11 cellular contexts compared by ENCODE assay signal in the genomic region with DNA sequence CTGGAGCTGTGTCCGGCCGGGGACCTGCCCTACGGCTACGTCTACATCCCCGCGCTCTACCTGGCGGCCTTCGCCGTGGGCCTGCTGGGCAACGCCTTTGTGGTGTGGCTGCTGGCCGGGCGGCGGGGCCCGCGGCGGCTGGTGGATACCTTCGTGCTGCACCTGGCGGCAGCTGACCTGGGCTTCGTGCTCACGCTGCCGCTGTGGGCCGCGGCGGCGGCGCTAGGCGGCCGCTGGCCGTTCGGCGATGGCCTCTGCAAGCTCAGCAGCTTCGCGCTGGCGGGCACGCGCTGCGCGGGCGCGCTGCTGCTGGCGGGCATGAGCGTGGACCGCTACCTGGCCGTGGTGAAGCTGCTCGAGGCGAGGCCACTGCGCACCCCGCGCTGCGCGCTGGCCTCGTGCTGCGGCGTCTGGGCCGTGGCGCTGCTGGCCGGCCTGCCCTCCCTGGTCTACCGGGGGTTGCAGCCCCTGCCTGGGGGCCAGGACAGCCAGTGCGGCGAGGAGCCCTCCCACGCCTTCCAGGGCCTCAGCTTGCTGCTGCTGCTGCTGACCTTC. TPM values are rescaled to one million over a fixed set of nuclear protein-coding genes. Genes with fewer than 3 reads are reported as not detected.
DNase-seq lines count a peak whose midpoint lies in the region; ATAC-seq and TF ChIP-seq lines count a peak whose summit lies in the region.
"Had no signal": no experiment of that assay in that cellular context is flagged by ENCODE, and none has a peak within 500 bp of the region (broad histone marks: within the 10 kb centered on the region; RNA-seq: fewer than 3 reads in every experiment).

No MANE protein-coding gene starts in this region.

- peaks cover 52% of the 10 kb centered on the region for H3K27me3 ChIP-seq in fibroblast of lung (ENCODE audit: control insufficient read depth, insufficient read depth, low read length)

- peaks cover 0 to 12% (median 4%) of the 10 kb centered on the region in 7 donors for H3K9me3 Mint-ChIP-seq in CD14-positive monocyte
- H3K9me3 Mint-ChIP-seq in T-cell, result no peaks in the 10 kb centered on the region
- H3K9me3 Mint-ChIP-seq in osteocyte (ENCODE audit: unreplicated experiment), result no peaks in the 10 kb centered on the region

- no peak for ATAC-seq in T-cell (replicated peaks in 1 of 4)

- no peak overlapping the region for H3K27ac ChIP-seq in fibroblast of lung (ENCODE audit: insufficient read depth, low read length)

- no peak overlapping the region for H3K9ac ChIP-seq in fibroblast of lung (ENCODE audit: insufficient read depth, low read length)

- POLR2A ChIA-PET in T-cell (lab: Charles Lee), result no interaction called here

- H3K36me3 Mint-ChIP-seq in CD14-positive monocyte (peaks cover 5% of the 10 kb centered on the region in 2 donors), T-cell (peaks cover 3% of the 10 kb centered on the region), osteocyte (ENCODE audit: unreplicated experiment) (no peaks in the 10 kb centered on the region)

- H3K27ac Mint-ChIP-seq in CD14-positive monocyte (no peak overlapping the region), T-cell (no peak overlapping the region), osteocyte (ENCODE audit: unreplicated experiment) (no peak overlapping the region)
- H3K27ac Mint-ChIP-seq: progenitor cell of endocrine pancreas had no signal

- DNase-seq in CD14-positive monocyte (ENCODE audit: low spot score) (no peak), T-cell (no peak), fibroblast of lung (ENCODE audit: low read depth in 2 of 2) (no peak), osteocyte (ENCODE audit: extremely low spot score, unreplicated experiment) (peak; percentile 82), NCI-H82 (lab: John Stamatoyannopoulos, UW) (no peak), DMS 273 (lab: John Stamatoyannopoulos, UW; ENCODE audit: unreplicated experiment) (no peak), T-helper 1 cell (no peak)
- no peak for DNase-seq in stimulated activated CD4-positive, alpha-beta T cell treated with anti-CD3 and anti-CD28 coated beads, Interleukin-1b, Interleukin-23, amount 100 ng/mL, for 48 hours
- DNase-seq: NCI-H748 treated with DMSO at 0.1 percent for 48 hours, SW 1271 had no signal

- H2AFZ ChIP-seq in fibroblast of lung (ENCODE audit: low read length), result no peak overlapping the region

- no peaks in the 10 kb centered on the region for H3K4me1 ChIP-seq in fibroblast of lung (ENCODE audit: control insufficient read depth, extremely low read depth, insufficient read depth, low read length)

- TF ChIP-seq CTCF in CD14-positive monocyte (IDR thresholded peaks at IDR 0.05) (no peak), fibroblast of lung (conservative IDR thresholded peaks at IDR 0.05 in 1 of 2, IDR thresholded peaks at IDR 0.05 in 1 of 2; ENCODE audit: low read depth in 1 of 2, low read length in 2 of 2) (no peak), osteocyte (IDR thresholded peaks at IDR 0.05) (no peak)

- H4K20me1 ChIP-seq in fibroblast of lung (ENCODE audit: control insufficient read depth, extremely low read depth, insufficient read depth, low read length), result no peaks in the 10 kb centered on the region

- H3K4me3 ChIP-seq in fibroblast of lung (replicated peaks in 1 of 4; ENCODE audit: control extremely low read depth in 1 of 4, insufficient read depth in 1 of 4, low read depth in 3 of 4, low read length in 4 of 4), result no peak overlapping the region

- H3K4me1 Mint-ChIP-seq in CD14-positive monocyte (peaks cover 26% of the 10 kb centered on the region), T-cell (peaks cover 38 to 72% (median 59%) of the 10 kb centered on the region in 3 donors), osteocyte (ENCODE audit: unreplicated experiment) (no peaks in the 10 kb centered on the region)

- peak overlapping the region; percentile 68 for H3K4me2 ChIP-seq in fibroblast of lung (ENCODE audit: extremely low read depth, insufficient read depth, low read length)

- H3K79me2 ChIP-seq in fibroblast of lung (ENCODE audit: control insufficient read depth, insufficient read depth, low read length), result no peaks in the 10 kb centered on the region

- intact Hi-C loops in CD14-positive monocyte (cut with micrococcal nuclease), result no loop called here

- H3K4me3 Mint-ChIP-seq in CD14-positive monocyte (peak overlapping the region; percentile 72 to 92), T-cell (peak overlapping the region; percentile 54 to 74 (median 72)), osteocyte (ENCODE audit: unreplicated experiment) (no peak overlapping the region)

- CTCF ChIA-PET in T-cell (lab: Charles Lee), result no interaction called here

- H3K27me3 Mint-ChIP-seq in CD14-positive monocyte (ENCODE audit: low read depth in 3 of 3) (peaks cover 44 to 49% (median 46%) of the 10 kb centered on the region in 3 donors), T-cell (peaks cover 31 to 32% of the 10 kb centered on the region in 2 donors), osteocyte (ENCODE audit: unreplicated experiment) (peaks cover 29% of the 10 kb centered on the region)

- H3K36me3 ChIP-seq in fibroblast of lung (ENCODE audit: control insufficient read depth, insufficient read depth, low read length), result no peaks in the 10 kb centered on the region

- H3K9me3 ChIP-seq in fibroblast of lung (ENCODE audit: control insufficient read depth, insufficient read depth, low read depth, low read length), result no peaks in the 10 kb centered on the region

RNA-seq across cellular contexts. Expression of a gene that starts 0.4 kb away (rescaled TPM):
- under 1 TPM in 1 of 2 donors, not detected in 1; 0.13 TPM for polyA plus RNA-seq in CD14-positive monocyte
- total RNA-seq in T-cell, result 1 to 10 TPM; 1.2 to 6.7 (median 1.8) TPM
- total RNA-seq in fibroblast of lung, result not detected in 2 replicates
- polyA plus RNA-seq in fibroblast of lung, result not detected in 2 replicates
- not detected in 2 replicates for polyA plus RNA-seq in fibroblast of lung (2012)
- polyA minus RNA-seq in fibroblast of lung (ENCODE audit: low replicate concordance), result not detected in 2 replicates
- not detected in 2 replicates for total RNA-seq in osteocyte
- total RNA-seq: progenitor cell of endocrine pancreas had no signal

RNA-seq across cellular contexts. Expression of a gene that starts 21.5 kb away (rescaled TPM):
- polyA plus RNA-seq in CD14-positive monocyte (not detected), fibroblast of lung (0.02 and 0.03 TPM in 2 replicates)
- total RNA-seq in T-cell (under 1 TPM in 4 of 5 donors, not detected in 1; 0.09 to 0.62 (median 0.25) TPM), fibroblast of lung (not detected in 2 replicates), osteocyte (2.0 and 2.1 TPM in 2 replicates)
- 0.12 and 0.13 TPM in 2 replicates for polyA plus RNA-seq in fibroblast of lung (2012)
- polyA minus RNA-seq in fibroblast of lung (ENCODE audit: low replicate concordance), result not detected in 2 replicates
